8 cellular contexts compared by ENCODE assay signal in the genomic region with DNA sequence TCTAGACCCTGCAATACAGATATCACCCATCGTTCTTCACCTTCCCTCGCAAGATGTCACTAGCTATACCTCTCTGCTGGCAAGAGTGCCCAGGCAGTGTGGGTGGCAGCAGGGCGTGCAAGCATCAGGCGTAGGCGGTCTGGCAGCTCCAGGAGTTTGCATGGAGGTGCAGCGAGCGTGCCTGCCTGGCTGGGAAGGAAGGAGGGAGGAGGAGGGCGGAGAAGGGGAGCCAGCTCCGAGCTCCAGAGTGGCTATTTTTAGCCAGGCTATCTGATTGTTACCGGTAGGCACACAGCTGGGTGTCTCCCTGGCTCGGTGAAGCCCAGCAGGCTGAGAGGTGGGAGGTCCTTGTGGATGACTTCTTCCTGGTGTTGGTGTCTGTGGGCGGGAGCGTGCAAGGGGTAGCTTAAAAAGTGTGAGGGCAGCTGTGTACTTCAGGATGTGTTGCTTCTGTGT.
A peak's percentile ranks its signal among the peaks of the same experiment; 100 is the strongest.
DNase-seq lines count a peak whose midpoint lies in the region; ATAC-seq and TF ChIP-seq lines count a peak whose summit lies in the region.

No MANE protein-coding gene starts in this region.

- no peak for ATAC-seq in HG03159 (IDR thresholded peaks at IDR 0.05; ENCODE audit: unreplicated experiment)

- no peaks in the 10 kb centered on the region for H3K27me3 ChIP-seq in iPS-15b (ENCODE audit: control insufficient read depth, insufficient read depth, low read length)

- no peaks in the 10 kb centered on the region for H3K9me3 ChIP-seq in iPS-15b (ENCODE audit: control insufficient read depth, insufficient read depth, low read length)

- peaks cover 4% of the 10 kb centered on the region for H3K36me3 ChIP-seq in iPS-15b (ENCODE audit: control insufficient read depth, insufficient read depth, low read length)

- peaks cover 45% of the 10 kb centered on the region for H3K4me1 ChIP-seq in iPS-15b (ENCODE audit: control insufficient read depth, insufficient read depth, low read length)

- no peak overlapping the region for H3K9ac ChIP-seq in iPS-15b (ENCODE audit: low read depth, low read length)

- TF ChIP-seq CTCF in astrocyte of the spinal cord (IDR thresholded peaks at IDR 0.05; ENCODE audit: low read depth, low read length) = no peak

- peak; percentile 67 for DNase-seq in activated CD8-positive, alpha-beta memory T cell treated with anti-CD3 and anti-CD28 coated beads for 24 hours
- no peak for DNase-seq in activated CD8-positive, alpha-beta memory T cell treated with anti-CD3 and anti-CD28 coated beads, Interleukin-2, amount 50 U/mL, for 4 hours
- DNase-seq in NCI-H774 (lab: John Stamatoyannopoulos, UW) (peak; percentile 80), astrocyte of the spinal cord (ENCODE audit: low read depth, low spot score) (peak; percentile 59), skeletal muscle cell (ENCODE audit: low read depth) (peak; percentile 25), midbrain (lab: John Stamatoyannopoulos, UW) (no peak)

- in situ Hi-C loops in astrocyte of the spinal cord (cut with HindIII; ENCODE audit: low sequenced_read_pairs) = no loop called here

- H3K4me3 ChIP-seq in astrocyte of the spinal cord (ENCODE audit: low read depth, low read length) (peak overlapping the region; percentile 15), iPS-15b (ENCODE audit: low read depth, low read length) (peak overlapping the region; percentile 56), skeletal muscle cell (ENCODE audit: low read depth, low read length) (peak overlapping the region; percentile 20)

Comparison
In these comparisons a context has a peak if more than half of its experiments do, and no peak if none do; other contexts are left out.
1. DNase-seq: peak in activated CD8-positive, alpha-beta memory T cell treated with anti-CD3 and anti-CD28 coated beads for 24 hours (single experiment), NCI-H774 (single experiment), astrocyte of the spinal cord (single experiment) and skeletal muscle cell (single experiment); none in activated CD8-positive, alpha-beta memory T cell treated with anti-CD3 and anti-CD28 coated beads, Interleukin-2, amount 50 U/mL, for 4 hours (single experiment) and midbrain (single experiment).
2. Peak in every context shown above with its lines, with median percentiles within 50 percentile points of each other: H3K4me3 ChIP-seq.